ENCODE assay signal across 10 cellular contexts in genomic region chrX:115372026-115372610, GRCh38.
DNase-seq lines count a peak whose midpoint lies in the region; ATAC-seq and TF ChIP-seq lines count a peak whose summit lies in the region.
"Had no signal": no experiment of that assay in that cellular context is flagged by ENCODE, and none has a peak within 500 bp of the region (broad histone marks: within the 10 kb centered on the region; RNA-seq: fewer than 3 reads in every experiment).

No MANE protein-coding gene starts in this region.

- H3K4me1 Mint-ChIP-seq in activated CD8-positive, alpha-beta T cell treated with anti-CD3 and anti-CD28 coated beads, Interleukin-2, amount 10 ng/mL, durations not matched to agents 7 days and 5 days (ENCODE audit: low read depth), result no peaks in the 10 kb centered on the region

- H3K36me3 Mint-ChIP-seq in activated CD8-positive, alpha-beta T cell treated with anti-CD3 and anti-CD28 coated beads, Interleukin-2, amount 10 ng/mL, durations not matched to agents 7 days and 5 days (ENCODE audit: low read depth), result no peaks in the 10 kb centered on the region

- H3K27ac Mint-ChIP-seq in activated CD8-positive, alpha-beta T cell treated with anti-CD3 and anti-CD28 coated beads, Interleukin-2, amount 10 ng/mL, durations not matched to agents 7 days and 5 days, result no peak overlapping the region

- H3K27me3 Mint-ChIP-seq in activated CD8-positive, alpha-beta T cell treated with anti-CD3 and anti-CD28 coated beads, Interleukin-2, amount 10 ng/mL, durations not matched to agents 7 days and 5 days (ENCODE audit: low read depth), result no peaks in the 10 kb centered on the region

- TF ChIP-seq EP300 in upper lobe of left lung (IDR thresholded peaks at IDR 0.05), result peak in 1 of 4 donors; percentile 30

- no peaks in the 10 kb centered on the region for H3K36me3 ChIP-seq in upper lobe of left lung

- H3K4me3 ChIP-seq in upper lobe of left lung, result no peak overlapping the region
- H3K4me3 ChIP-seq: body of pancreas had no signal

- H3K4me1 ChIP-seq in upper lobe of left lung, result peaks cover 0 to 6% (median 2%) of the 10 kb centered on the region in 4 donors
- H3K4me1 ChIP-seq: body of pancreas had no signal

- H3K27ac ChIP-seq in upper lobe of left lung, result no peak overlapping the region
- H3K27ac ChIP-seq: body of pancreas had no signal

- TF ChIP-seq CTCF in upper lobe of left lung (IDR thresholded peaks at IDR 0.05), result no peak

- no peaks in the 10 kb centered on the region for H3K9me3 ChIP-seq in upper lobe of left lung
- H3K9me3 ChIP-seq: body of pancreas had no signal

- 29 to 33% methylated on average over 4 of the region's 4 CpGs for whole genome bisulfite sequencing in upper lobe of left lung, 2 donors

- no peak overlapping the region for H3K4me3 Mint-ChIP-seq in activated CD8-positive, alpha-beta T cell treated with anti-CD3 and anti-CD28 coated beads, Interleukin-2, amount 10 ng/mL, durations not matched to agents 7 days and 5 days

- peak; percentile 65 to 80 for ATAC-seq in upper lobe of left lung (ENCODE audit: low FRiP score in 2 of 2)
- no peak for ATAC-seq in activated CD8-positive, alpha-beta T cell treated with anti-CD3 and anti-CD28 coated beads, Interleukin-2, amount 10 ng/mL, durations not matched to agents 7 days and 5 days
- no peak for ATAC-seq in HG03354 (IDR thresholded peaks at IDR 0.05; ENCODE audit: poor library complexity, severe bottlenecking, unreplicated experiment)
- no peak for ATAC-seq in HG03095 (IDR thresholded peaks at IDR 0.05; ENCODE audit: unreplicated experiment)
- ATAC-seq: body of pancreas had no signal

- no peak for TF ChIP-seq POLR2A in upper lobe of left lung (IDR thresholded peaks at IDR 0.05)

- POLR2A ChIA-PET in activated CD8-positive, alpha-beta T cell treated with anti-CD3 and anti-CD28 coated beads, Interleukin-2, amount 10 ng/mL, durations not matched to agents 7 days and 5 days (lab: Charles Lee), result no interaction called here

- no peaks in the 10 kb centered on the region for H3K9me3 Mint-ChIP-seq in activated CD8-positive, alpha-beta T cell treated with anti-CD3 and anti-CD28 coated beads, Interleukin-2, amount 10 ng/mL, durations not matched to agents 7 days and 5 days (ENCODE audit: insufficient read depth)

- DNase-seq in NCI-H2227 (lab: John Stamatoyannopoulos, UW; ENCODE audit: unreplicated experiment), result peak; percentile 12
- DNase-seq in NCI-H2227 treated with DMSO at 0.1 percent for 48 hours (lab: John Stamatoyannopoulos, UW), result no peak
- DNase-seq in astrocyte of the hippocampus (ENCODE audit: low read depth, low spot score), result peak; percentile 67
- DNase-seq in iPS DF 19.7 (ENCODE audit: low read depth, low spot score), result peak; percentile 9
- DNase-seq in upper lobe of left lung, result no peak
- DNase-seq in activated CD8-positive, alpha-beta T cell treated with anti-CD3 and anti-CD28 coated beads, Interleukin-2, amount 10 ng/mL, durations not matched to agents 7 days and 5 days, result no peak
- DNase-seq: 8988T, body of pancreas had no signal

- CTCF ChIA-PET in activated CD8-positive, alpha-beta T cell treated with anti-CD3 and anti-CD28 coated beads, Interleukin-2, amount 10 ng/mL, durations not matched to agents 7 days and 5 days (lab: Charles Lee), result no interaction called here

- no peaks in the 10 kb centered on the region for H3K27me3 ChIP-seq in upper lobe of left lung
- H3K27me3 ChIP-seq: body of pancreas had no signal

Comparison
In these comparisons a context has a peak if more than half of its experiments do, and no peak if none do; other contexts are left out.
1. DNase-seq: peak in NCI-H2227 (single experiment), astrocyte of the hippocampus (single experiment) and iPS DF 19.7 (single experiment); none in NCI-H2227 treated with DMSO at 0.1 percent for 48 hours (single experiment), upper lobe of left lung (0 of 2) and activated CD8-positive, alpha-beta T cell treated with anti-CD3 and anti-CD28 coated beads, Interleukin-2, amount 10 ng/mL, durations not matched to agents 7 days and 5 days (single experiment).
2. ATAC-seq: peak in upper lobe of left lung (2 of 2); none in activated CD8-positive, alpha-beta T cell treated with anti-CD3 and anti-CD28 coated beads, Interleukin-2, amount 10 ng/mL, durations not matched to agents 7 days and 5 days (single experiment), HG03354 (single experiment) and HG03095 (single experiment).